In the genomic region with DNA sequence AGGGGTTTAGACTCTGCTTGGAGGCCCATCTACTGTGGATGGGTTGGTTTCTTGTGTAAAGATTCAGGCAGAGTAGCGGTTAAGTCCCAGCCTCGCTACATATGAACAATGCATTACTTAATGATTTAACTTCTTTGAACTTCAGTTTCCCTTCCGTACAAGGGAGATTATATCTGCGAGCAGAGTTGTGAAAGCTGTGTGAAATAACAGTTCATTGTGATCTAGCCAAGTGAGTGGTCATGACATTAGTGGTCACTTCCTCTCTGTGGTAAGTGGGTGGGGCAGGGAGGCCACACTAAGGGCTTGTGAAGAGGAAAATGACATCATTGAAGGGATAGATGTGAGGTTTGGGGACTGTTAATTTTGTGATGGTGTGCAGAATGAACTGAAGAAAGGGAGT, we compare ENCODE assay signal across 8 cellular contexts. TPM values are rescaled to one million over a fixed set of nuclear protein-coding genes. Genes with fewer than 3 reads are reported as not detected.
DNase-seq lines count a peak whose midpoint lies in the region; ATAC-seq and TF ChIP-seq lines count a peak whose summit lies in the region.

No MANE protein-coding gene starts in this region.

- peak overlapping the region in 1 of 2 donors; percentile 66 for H3K27ac ChIP-seq in left lung

- DNase-seq in GM12865 (ENCODE audit: low read depth) (peak; percentile 85), HT1080 (ENCODE audit: low read depth) (peak; percentile 98), left lung (no peak), GOT3 (lab: John Stamatoyannopoulos, UW) (no peak), ACHN (no peak), HPDE6-E6E7 (ENCODE audit: extremely low spot score) (no peak)
- peak; percentile 71 for DNase-seq in activated T-helper 2 cell treated with anti-CD3 and anti-CD28 coated beads, Interferon-gamma antibody, Interleukin-2, Interleukin-4, amounts not matched to agents 10 μg/mL and 5 μg/mL and 100 μg/mL, durations not matched to agents 14 hours and 24 hours and 36 hours (ENCODE audit: low spot score)

- in situ Hi-C loops in ACHN (cut with HindIII; ENCODE audit: low pct_ligation_motif_present, low pct_unique_long_range_greater_than_20kb, low sequenced_read_pairs), result no loop called here

- peaks cover 26% of the 10 kb centered on the region for H3K4me1 Mint-ChIP-seq in activated T-helper 2 cell treated with anti-CD3 and anti-CD28 coated beads, Interferon-gamma antibody, Interleukin-2, Interleukin-4, amounts not matched to agents 10 μg/mL and 5 μg/mL and 100 μg/mL, durations not matched to agents 14 hours and 24 hours and 36 hours (ENCODE audit: low read depth)

- no peak overlapping the region for H3K4me3 Mint-ChIP-seq in activated T-helper 2 cell treated with anti-CD3 and anti-CD28 coated beads, Interferon-gamma antibody, Interleukin-2, Interleukin-4, amounts not matched to agents 10 μg/mL and 5 μg/mL and 100 μg/mL, durations not matched to agents 14 hours and 24 hours and 36 hours (ENCODE audit: low read depth)

- H3K4me3 ChIP-seq in GM12865 (ENCODE audit: low read depth, low read length), result no peak overlapping the region
- H3K4me3 ChIP-seq in left lung, result no peak overlapping the region

- ATAC-seq in GM21528 (IDR thresholded peaks at IDR 0.05; ENCODE audit: low FRiP score, unreplicated experiment) (peak; percentile 90), left lung (peak; percentile 89)

- H3K27me3 ChIP-seq in left lung, result no peaks in the 10 kb centered on the region

- no peaks in the 10 kb centered on the region for H3K36me3 Mint-ChIP-seq in activated T-helper 2 cell treated with anti-CD3 and anti-CD28 coated beads, Interferon-gamma antibody, Interleukin-2, Interleukin-4, amounts not matched to agents 10 μg/mL and 5 μg/mL and 100 μg/mL, durations not matched to agents 14 hours and 24 hours and 36 hours (ENCODE audit: low read depth)

- intact Hi-C loops in activated T-helper 2 cell treated with anti-CD3 and anti-CD28 coated beads, Interferon-gamma antibody, Interleukin-2, Interleukin-4, amounts not matched to agents 10 μg/mL and 5 μg/mL and 100 μg/mL, durations not matched to agents 14 hours and 24 hours and 36 hours (cut with micrococcal nuclease), result loop anchor here (1.0 kb wide), 4 partner anchors 14 to 60 kb away; a partner anchor contains a TSS
- intact Hi-C loops in left lung (cut with DNase I), result no loop called here

- no peaks in the 10 kb centered on the region for H3K27me3 Mint-ChIP-seq in activated T-helper 2 cell treated with anti-CD3 and anti-CD28 coated beads, Interferon-gamma antibody, Interleukin-2, Interleukin-4, amounts not matched to agents 10 μg/mL and 5 μg/mL and 100 μg/mL, durations not matched to agents 14 hours and 24 hours and 36 hours (ENCODE audit: low read depth)

- no peaks in the 10 kb centered on the region for H3K9me3 ChIP-seq in left lung

- TF ChIP-seq CTCF in GM12865 (IDR thresholded peaks at IDR 0.05; ENCODE audit: insufficient read depth, low read depth, low read length, missing control alignments), result no peak
- TF ChIP-seq CTCF in left lung (IDR thresholded peaks at IDR 0.05), result no peak

- no peaks in the 10 kb centered on the region for H3K9me3 Mint-ChIP-seq in activated T-helper 2 cell treated with anti-CD3 and anti-CD28 coated beads, Interferon-gamma antibody, Interleukin-2, Interleukin-4, amounts not matched to agents 10 μg/mL and 5 μg/mL and 100 μg/mL, durations not matched to agents 14 hours and 24 hours and 36 hours

- H3K27ac Mint-ChIP-seq in activated T-helper 2 cell treated with anti-CD3 and anti-CD28 coated beads, Interferon-gamma antibody, Interleukin-2, Interleukin-4, amounts not matched to agents 10 μg/mL and 5 μg/mL and 100 μg/mL, durations not matched to agents 14 hours and 24 hours and 36 hours, result peak overlapping the region; percentile 31

- H3K4me1 ChIP-seq in left lung, result peaks cover 0 to 13% of the 10 kb centered on the region in 2 donors

- no peaks in the 10 kb centered on the region for H3K36me3 ChIP-seq in left lung

RNA-seq across cellular contexts. Expression of a gene that starts 14.1 kb away (rescaled TPM):
- total RNA-seq in HT1080 (2014; rRNA removed; shearing (Covaris generic)), result 30.2 and 33.8 TPM in 2 replicates
- 40.3 and 52.8 TPM in 2 replicates for polyA plus RNA-seq in HT1080 (2015; cell fraction: cytosol; rRNA removed)
- polyA plus RNA-seq in HT1080 (2015; cell fraction: nucleus; rRNA removed), result 26.5 and 30.6 TPM in 2 replicates
- 48.6 and 49.3 TPM in 2 replicates for total RNA-seq in activated T-helper 2 cell treated with anti-CD3 and anti-CD28 coated beads, Interferon-gamma antibody, Interleukin-2, Interleukin-4, amounts not matched to agents 10 μg/mL and 5 μg/mL and 100 μg/mL, durations not matched to agents 14 hours and 24 hours and 36 hours
- total RNA-seq in left lung, result 10 to 100 TPM; 21.4 to 28.3 TPM

Comparison
In these comparisons a context has a peak if more than half of its experiments do, and no peak if none do; other contexts are left out.
1. DNase-seq: peak in GM12865 (single experiment), HT1080 (single experiment) and activated T-helper 2 cell treated with anti-CD3 and anti-CD28 coated beads, Interferon-gamma antibody, Interleukin-2, Interleukin-4, amounts not matched to agents 10 μg/mL and 5 μg/mL and 100 μg/mL, durations not matched to agents 14 hours and 24 hours and 36 hours (single experiment); none in left lung (0 of 2), GOT3 (single experiment), ACHN (single experiment) and HPDE6-E6E7 (single experiment).